In genomic region chr16:84013787-84014569, GRCh38 we compare ENCODE assay signal across 7 cellular contexts. TPM values are rescaled to one million over a fixed set of nuclear protein-coding genes. Genes with fewer than 3 reads are reported as not detected.
DNase-seq lines count a peak whose midpoint lies in the region; ATAC-seq and TF ChIP-seq lines count a peak whose summit lies in the region.

No MANE protein-coding gene starts in this region.

- in situ Hi-C loops in brain microvascular endothelial cell (cut with HindIII; ENCODE audit: low pct_ligation_motif_present, low sequenced_read_pairs), result no loop called here
- in situ Hi-C loops in transverse colon (cut with MboI; ENCODE audit: low pct_ligation_motif_present in 1 of 4, low pct_unique_long_range_greater_than_20kb in 1 of 4, low sequenced_read_pairs in 3 of 4), result no loop called here

- TF ChIP-seq CTCF in brain microvascular endothelial cell (IDR thresholded peaks at IDR 0.05; ENCODE audit: low read depth, low read length, missing control alignments), result no peak
- no peak for TF ChIP-seq CTCF in lung (IDR thresholded peaks at IDR 0.05; ENCODE audit: control extremely low read depth, extremely low read depth)
- no peak for TF ChIP-seq CTCF in transverse colon (IDR thresholded peaks at IDR 0.05)

- no peak overlapping the region for H3K27ac ChIP-seq in brain microvascular endothelial cell
- no peak overlapping the region for H3K27ac ChIP-seq in lung (ENCODE audit: low read depth in 1 of 2, low read length in 1 of 2)
- H3K27ac ChIP-seq in transverse colon, result no peak overlapping the region

- H3K4me3 ChIP-seq in brain microvascular endothelial cell (ENCODE audit: low read depth, low read length) (no peak overlapping the region), lung (no peak overlapping the region), transverse colon (no peak overlapping the region)

- H3K9me3 ChIP-seq in lung (ENCODE audit: control insufficient read depth in 2 of 2, insufficient read depth in 1 of 2, low read length in 1 of 2) (peaks cover 0 to 2% of the 10 kb centered on the region in 2 donors), transverse colon (no peaks in the 10 kb centered on the region)

- ATAC-seq in GM18511 (IDR thresholded peaks at IDR 0.05; ENCODE audit: unreplicated experiment) (peak; percentile 78), HG02642 (IDR thresholded peaks at IDR 0.05; ENCODE audit: poor library complexity, unreplicated experiment) (peak; percentile 81), lung (ENCODE audit: insufficient read depth, low FRiP score) (peak; percentile 88)

- H3K27me3 ChIP-seq in brain microvascular endothelial cell (replicated peaks), result no peaks in the 10 kb centered on the region
- H3K27me3 ChIP-seq in lung (ENCODE audit: control insufficient read depth, insufficient read depth), result no peaks in the 10 kb centered on the region
- no peaks in the 10 kb centered on the region for H3K27me3 ChIP-seq in transverse colon

- WGBS in lung, 2 donors, result 11 to 15% methylated on average over 13 to 14 of the region's 14 CpGs
- WGBS in transverse colon (ENCODE audit: low coverage in 1 of 2), 2 donors, result 8 to 13% methylated on average over 3 to 11 of the region's 14 CpGs

- DNase-seq in NCI-H128 (lab: John Stamatoyannopoulos, UW; ENCODE audit: unreplicated experiment) (peak; percentile 51), T-helper 9 cell (peak; percentile 25), brain microvascular endothelial cell (peak; percentile 61), lung (ENCODE audit: low spot score) (peak; percentile 87), transverse colon (peak; percentile 92)

- intact Hi-C loops in transverse colon (cut with DNase I; ENCODE audit: low total_unique reads), result no loop called here

- H3K4me1 ChIP-seq in lung (ENCODE audit: control insufficient read depth in 2 of 2, insufficient read depth in 2 of 2, low read length in 2 of 2) (no peaks in the 10 kb centered on the region), transverse colon (no peaks in the 10 kb centered on the region)

- TF ChIP-seq POLR2A in transverse colon (IDR thresholded peaks at IDR 0.05), result no peak

- H3K36me3 ChIP-seq in brain microvascular endothelial cell (replicated peaks) (no peaks in the 10 kb centered on the region), lung (ENCODE audit: control insufficient read depth in 2 of 2, insufficient read depth in 2 of 2, low read length in 2 of 2) (no peaks in the 10 kb centered on the region), transverse colon (no peaks in the 10 kb centered on the region)

- TF ChIP-seq EP300 in transverse colon (IDR thresholded peaks at IDR 0.05; ENCODE audit: low read depth), result no peak

RNA-seq across cellular contexts. Expression of gene SLC38A8, which starts 28.6 kb away (rescaled TPM):
- not detected for total RNA-seq in lung
- polyA plus RNA-seq in lung, result 1 to 10 TPM in 1 of 2 donors, not detected in 1; 1.2 TPM
- not detected for total RNA-seq in transverse colon

RNA-seq across cellular contexts. Expression of gene NECAB2, which starts 45.9 kb away (rescaled TPM):
- total RNA-seq in lung, result under 1 TPM; 0.34 to 0.57 TPM
- under 1 TPM; 0.10 to 0.43 TPM for polyA plus RNA-seq in lung
- under 1 TPM in 1 of 4 donors, not detected in 3; 0.41 TPM for total RNA-seq in transverse colon

Comparison
In these comparisons a context has a peak if more than half of its experiments do, and no peak if none do; other contexts are left out.
1. DNase-seq: peak in every context shown above with its lines; median percentile 92 in transverse colon; 87 in lung; 61 in brain microvascular endothelial cell; 51 in NCI-H128; 25 in T-helper 9 cell.